In genomic region chr4:153403761-153404160, GRCh38 we compare ENCODE assay signal across 18 cellular contexts. TPM values are rescaled to one million over a fixed set of nuclear protein-coding genes. Genes with fewer than 3 reads are reported as not detected.
DNase-seq lines count a peak whose midpoint lies in the region; ATAC-seq and TF ChIP-seq lines count a peak whose summit lies in the region.
"Had no signal": no experiment of that assay in that cellular context is flagged by ENCODE, and none has a peak within 500 bp of the region (broad histone marks: within the 10 kb centered on the region; RNA-seq: fewer than 3 reads in every experiment).

No MANE protein-coding gene starts in this region.

- H4K91ac ChIP-seq in mesenchymal stem cell (ENCODE audit: low read length): no peak overlapping the region

- H3K23ac ChIP-seq in mesenchymal stem cell (ENCODE audit: low read length in 2 of 2): no peak overlapping the region

- no peak overlapping the region for H3K14ac ChIP-seq in mesenchymal stem cell (ENCODE audit: low read length in 2 of 2)

- H2AK5ac ChIP-seq in mesenchymal stem cell (ENCODE audit: low read length, severe bottlenecking): no peak overlapping the region

- H3K4me2 ChIP-seq in mesenchymal stem cell (ENCODE audit: low read length, poor library complexity, severe bottlenecking): no peak overlapping the region
- H3K4me2 ChIP-seq: A549, BLaER1, GM23338 had no signal

- no peaks in the 10 kb centered on the region for H3K27me3 ChIP-seq in adipocyte (replicated peaks; ENCODE audit: control insufficient read depth, insufficient read depth, low read length)
- H3K27me3 ChIP-seq in mesenchymal stem cell (ENCODE audit: control insufficient read depth in 1 of 2, insufficient read depth in 1 of 2, low read length in 2 of 2): no peaks in the 10 kb centered on the region
- no peaks in the 10 kb centered on the region for H3K27me3 ChIP-seq in heart right ventricle
- H3K27me3 ChIP-seq: BLaER1 had no signal

- H3K9ac ChIP-seq in adipocyte (ENCODE audit: low read length) (no peak overlapping the region), mesenchymal stem cell (ENCODE audit: low read length) (no peak overlapping the region)
- H3K9ac ChIP-seq: BLaER1 had no signal

- H3K4me1 ChIP-seq in adipocyte (ENCODE audit: control insufficient read depth, insufficient read depth, low read length) (no peaks in the 10 kb centered on the region), mesenchymal stem cell (ENCODE audit: control insufficient read depth, insufficient read depth, low read depth, low read length) (peaks cover 2% of the 10 kb centered on the region), heart right ventricle (no peaks in the 10 kb centered on the region)
- H3K4me1 ChIP-seq: BLaER1 had no signal

- no peak overlapping the region for H2BK12ac ChIP-seq in mesenchymal stem cell (ENCODE audit: low read length in 2 of 2)

- no peak overlapping the region for H3K18ac ChIP-seq in mesenchymal stem cell (ENCODE audit: low read depth in 1 of 2, low read length in 2 of 2)

- WGBS in mesenchymal stem cell: no CpG with 5 or more reads among the region's 2 CpGs
- WGBS in heart right ventricle, 2 donors: 92 to 95% methylated on average over 2 of the region's 2 CpGs

- H2BK5ac ChIP-seq in mesenchymal stem cell (ENCODE audit: low read depth, low read length, poor library complexity, severe bottlenecking): no peak overlapping the region

- H2AFZ ChIP-seq in mesenchymal stem cell (ENCODE audit: low read depth, low read length): no peak overlapping the region
- H2AFZ ChIP-seq: GM23338 had no signal

- no peak overlapping the region for H3K4me3 ChIP-seq in AG10803 (ENCODE audit: low read length)
- H3K4me3 ChIP-seq in adipocyte (ENCODE audit: low read length): no peak overlapping the region
- H3K4me3 ChIP-seq in fibroblast of mammary gland (ENCODE audit: control insufficient read depth, low read depth, low read length): no peak overlapping the region
- no peak overlapping the region for H3K4me3 ChIP-seq in mesenchymal stem cell (ENCODE audit: insufficient read depth in 1 of 2, low read depth in 1 of 2, low read length in 2 of 2)
- no peak overlapping the region for H3K4me3 ChIP-seq in heart right ventricle
- H3K4me3 ChIP-seq: A549, BLaER1, GM23338 had no signal

- H3K9me3 ChIP-seq in adipocyte (ENCODE audit: control insufficient read depth, low read length) (no peaks in the 10 kb centered on the region), mesenchymal stem cell (ENCODE audit: control insufficient read depth, low read length) (no peaks in the 10 kb centered on the region), heart right ventricle (no peaks in the 10 kb centered on the region)
- H3K9me3 ChIP-seq: A549 had no signal

- H2BK15ac ChIP-seq in mesenchymal stem cell (ENCODE audit: low read depth, poor library complexity, severe bottlenecking): no peak overlapping the region

- no peak for ATAC-seq in heart right ventricle
- ATAC-seq: A549, GM23338, HepG2 had no signal

- TF ChIP-seq CTCF in AG10803 (conservative IDR thresholded peaks at IDR 0.05; ENCODE audit: low read length) (no peak), fibroblast of mammary gland (conservative IDR thresholded peaks at IDR 0.05; ENCODE audit: control insufficient read depth, insufficient read depth, low read depth, low read length) (no peak), heart right ventricle (IDR thresholded peaks at IDR 0.05) (no peak)

- H3K36me3 ChIP-seq in adipocyte (ENCODE audit: control insufficient read depth, insufficient read depth, low read length, severe bottlenecking) (no peaks in the 10 kb centered on the region), mesenchymal stem cell (ENCODE audit: control insufficient read depth in 1 of 2, insufficient read depth in 2 of 2, low read depth in 1 of 2, low read length in 2 of 2) (no peaks in the 10 kb centered on the region), heart right ventricle (no peaks in the 10 kb centered on the region)

- no peak overlapping the region for H3K4ac ChIP-seq in mesenchymal stem cell (ENCODE audit: low read depth in 1 of 2, low read length in 2 of 2)

- no peak overlapping the region for H4K8ac ChIP-seq in mesenchymal stem cell (ENCODE audit: low read length)

- DNase-seq in AG10803 (ENCODE audit: low read depth): peak; percentile 40
- peak; percentile 33 for DNase-seq in adipocyte (ENCODE audit: low read depth)
- DNase-seq in fibroblast of mammary gland (ENCODE audit: low read depth): peak; percentile 18
- peak; percentile 43 for DNase-seq in mesenchymal stem cell
- no peak for DNase-seq in heart right ventricle
- DNase-seq in NCI-H1436 treated with DMSO at 0.1 percent for 48 hours (lab: John Stamatoyannopoulos, UW): no peak
- DNase-seq in HPDE6-E6E7 (ENCODE audit: extremely low spot score): no peak
- no peak for DNase-seq in hypothalamus (lab: John Stamatoyannopoulos, UW)
- DNase-seq: Calu3; CD4-positive, alpha-beta memory T cell; DMS53; HCEC 1CT had no signal

- H3K79me1 ChIP-seq in mesenchymal stem cell (replicated peaks; ENCODE audit: low read length, poor library complexity, severe bottlenecking): no peaks in the 10 kb centered on the region

- H2BK120ac ChIP-seq in mesenchymal stem cell (ENCODE audit: low read depth, low read length): no peak overlapping the region

- H3K27ac ChIP-seq in mesenchymal stem cell (ENCODE audit: low read length, poor library complexity, severe bottlenecking) (no peak overlapping the region), heart right ventricle (no peak overlapping the region)
- H3K27ac ChIP-seq: 22Rv1, A549, BLaER1 had no signal

- intact Hi-C loops in heart right ventricle (cut with DNase I): no loop called here

RNA-seq across cellular contexts. Expression of gene MND1, which starts 59.3 kb away (rescaled TPM):
- 1.9 TPM for polyA plus RNA-seq in mesenchymal stem cell (2013, experiment 1 of 2)
- polyA plus RNA-seq in mesenchymal stem cell (2013, experiment 2 of 2): 2.6 TPM
- 1 to 10 TPM in 1 of 10 donors, under 1 TPM in 4, not detected in 5; 0.25 to 1.7 (median 0.40) TPM for total RNA-seq in heart right ventricle
- polyA plus RNA-seq in heart right ventricle: under 1 TPM in 1 of 2 donors, not detected in 1; 0.20 TPM
- total RNA-seq: CD4-positive, alpha-beta memory T cell had no signal
- polyA plus RNA-seq: CD14-positive monocyte had no signal

Comparison
In these comparisons a context has a peak if more than half of its experiments do, and no peak if none do; other contexts are left out.
1. DNase-seq: peak in AG10803 (single experiment), adipocyte (single experiment), fibroblast of mammary gland (single experiment) and mesenchymal stem cell (single experiment); none in heart right ventricle (0 of 2), NCI-H1436 treated with DMSO at 0.1 percent for 48 hours (single experiment), HPDE6-E6E7 (single experiment) and hypothalamus (0 of 51).